Comparison of ENCODE assay signal across 20 cellular contexts in genomic region chr5:174527936-174528557, GRCh38.
A peak's percentile ranks its signal among the peaks of the same experiment; 100 is the strongest.
DNase-seq lines count a peak whose midpoint lies in the region; ATAC-seq and TF ChIP-seq lines count a peak whose summit lies in the region.
"Had no signal": no experiment of that assay in that cellular context is flagged by ENCODE, and none has a peak within 500 bp of the region (broad histone marks: within the 10 kb centered on the region; RNA-seq: fewer than 3 reads in every experiment).

No MANE protein-coding gene starts in this region.

- H3K4me1 Mint-ChIP-seq in neural progenitor cell (peaks cover 36% of the 10 kb centered on the region), mesothelial cell of epicardium (peaks cover 33% of the 10 kb centered on the region), type B pancreatic cell (ENCODE audit: unreplicated experiment) (peaks cover 33% of the 10 kb centered on the region)

- TF ChIP-seq CTCF in NB4 (IDR thresholded peaks at IDR 0.05; ENCODE audit: low read depth, low read length) (no peak), neural progenitor cell (IDR thresholded peaks at IDR 0.05) (no peak), mesothelial cell of epicardium (IDR thresholded peaks at IDR 0.05; ENCODE audit: unreplicated experiment) (no peak), gastroesophageal sphincter (IDR thresholded peaks at IDR 0.05) (no peak), left lung (IDR thresholded peaks at IDR 0.05) (no peak), type B pancreatic cell (conservative IDR thresholded peaks at IDR 0.05) (no peak)

- H3K36me3 Mint-ChIP-seq in neural progenitor cell (no peaks in the 10 kb centered on the region), mesothelial cell of epicardium (no peaks in the 10 kb centered on the region), type B pancreatic cell (no peaks in the 10 kb centered on the region)
- H3K36me3 Mint-ChIP-seq: CD4-positive, CD25-positive, alpha-beta regulatory T cell had no signal

- 42 to 71% methylated on average over 6 to 11 of the region's 11 CpGs for WGBS in gastroesophageal sphincter (ENCODE audit: low coverage in 1 of 2), 2 donors

- no peaks in the 10 kb centered on the region for H3K79me2 ChIP-seq in neural progenitor cell (ENCODE audit: low read depth)

- no peak overlapping the region for H3K27ac ChIP-seq in neural progenitor cell
- H3K27ac ChIP-seq in gastroesophageal sphincter, result no peak overlapping the region
- H3K27ac ChIP-seq in left lung, result no peak overlapping the region
- H3K27ac ChIP-seq: SJSA1 had no signal

- H3K9me3 Mint-ChIP-seq in neural progenitor cell (no peaks in the 10 kb centered on the region), mesothelial cell of epicardium (no peaks in the 10 kb centered on the region), type B pancreatic cell (no peaks in the 10 kb centered on the region)

- TF ChIP-seq POLR2A in NB4 (IDR thresholded peaks at IDR 0.05; ENCODE audit: extremely low read depth, insufficient read length), result no peak
- TF ChIP-seq POLR2A in gastroesophageal sphincter (IDR thresholded peaks at IDR 0.05), result no peak

- H3F3A ChIP-seq in neural progenitor cell (ENCODE audit: low read depth), result peaks cover 27% of the 10 kb centered on the region

- H4K20me1 ChIP-seq in neural progenitor cell (ENCODE audit: low read depth), result no peaks in the 10 kb centered on the region

- H3K27me3 Mint-ChIP-seq in neural progenitor cell (ENCODE audit: insufficient read depth, low read depth), result peaks cover 47% of the 10 kb centered on the region
- H3K27me3 Mint-ChIP-seq in mesothelial cell of epicardium (ENCODE audit: low read depth), result no peaks in the 10 kb centered on the region
- H3K27me3 Mint-ChIP-seq in type B pancreatic cell, result no peaks in the 10 kb centered on the region
- H3K27me3 Mint-ChIP-seq: CD4-positive, CD25-positive, alpha-beta regulatory T cell had no signal

- H3K4me1 ChIP-seq in neural progenitor cell, result peaks cover 27% of the 10 kb centered on the region
- H3K4me1 ChIP-seq in gastroesophageal sphincter, result peaks cover 0 to 12% (median 6%) of the 10 kb centered on the region in 3 donors
- H3K4me1 ChIP-seq in left lung, result peaks cover 2 to 23% of the 10 kb centered on the region in 2 donors
- H3K4me1 ChIP-seq: HAP-1 had no signal

- H2AFZ ChIP-seq in neural progenitor cell (replicated peaks), result no peak overlapping the region

- no peak for TF ChIP-seq EP300 in gastroesophageal sphincter (IDR thresholded peaks at IDR 0.05)

- intact Hi-C loops in left lung (cut with DNase I), result no loop called here

- ATAC-seq in gastroesophageal sphincter (no peak), left lung (no peak)

- H3K36me3 ChIP-seq in neural progenitor cell (no peaks in the 10 kb centered on the region), gastroesophageal sphincter (no peaks in the 10 kb centered on the region), left lung (no peaks in the 10 kb centered on the region)
- H3K36me3 ChIP-seq: HAP-1, MG63, SJSA1 had no signal

- H3K4me2 ChIP-seq in neural progenitor cell, result peak overlapping the region; percentile 16

- no peak overlapping the region for H3K4me3 ChIP-seq in NB4 (ENCODE audit: low read depth, low read length)
- no peak overlapping the region for H3K4me3 ChIP-seq in neural progenitor cell
- no peak overlapping the region for H3K4me3 ChIP-seq in gastroesophageal sphincter
- H3K4me3 ChIP-seq in left lung, result no peak overlapping the region
- H3K4me3 ChIP-seq: HAP-1, MG63, SJSA1 had no signal

- H3K27ac Mint-ChIP-seq in neural progenitor cell (no peak overlapping the region), mesothelial cell of epicardium (no peak overlapping the region), type B pancreatic cell (no peak overlapping the region)
- H3K27ac Mint-ChIP-seq: CD4-positive, CD25-positive, alpha-beta regulatory T cell had no signal

- DNase-seq in GDM1 (lab: John Stamatoyannopoulos, UW) (peak; percentile 21), NB4 (ENCODE audit: low read depth) (peak; percentile 75), UCSD-AML1 (lab: John Stamatoyannopoulos, UW; ENCODE audit: unreplicated experiment) (peak; percentile 24), neural progenitor cell (ENCODE audit: low spot score) (no peak), mesothelial cell of epicardium (ENCODE audit: low spot score in 2 of 2, unreplicated experiment in 2 of 2) (no peak), left lung (no peak), type B pancreatic cell (ENCODE audit: extremely low spot score, unreplicated experiment) (no peak)
- DNase-seq: AML-193; Calu3; CD4-positive, CD25-positive, alpha-beta regulatory T cell; KG1; MG63; NCI-H1930; NCI-H2171; NCI-H510A; NCI-H82; T-helper 1 cell had no signal

- H3K27me3 ChIP-seq in neural progenitor cell (no peaks in the 10 kb centered on the region), gastroesophageal sphincter (peaks cover 13% of the 10 kb centered on the region), left lung (peaks cover 0 to 46% of the 10 kb centered on the region in 2 donors)
- H3K27me3 ChIP-seq: MG63, SJSA1 had no signal

- H3K9ac ChIP-seq in neural progenitor cell, result no peak overlapping the region

- no peak overlapping the region for H3K4me3 Mint-ChIP-seq in neural progenitor cell
- H3K4me3 Mint-ChIP-seq in mesothelial cell of epicardium, result no peak overlapping the region
- no peak overlapping the region for H3K4me3 Mint-ChIP-seq in type B pancreatic cell
- H3K4me3 Mint-ChIP-seq: CD4-positive, CD25-positive, alpha-beta regulatory T cell had no signal

- H3K9me3 ChIP-seq in neural progenitor cell (ENCODE audit: low read depth) (no peaks in the 10 kb centered on the region), gastroesophageal sphincter (no peaks in the 10 kb centered on the region), left lung (no peaks in the 10 kb centered on the region)
- H3K9me3 ChIP-seq: HAP-1, MG63, SJSA1 had no signal

Comparison
In these comparisons a context has a peak if more than half of its experiments do, and no peak if none do; other contexts are left out.
1. DNase-seq: peak in GDM1 (single experiment), NB4 (single experiment) and UCSD-AML1 (single experiment); none in neural progenitor cell (single experiment), mesothelial cell of epicardium (0 of 2), left lung (0 of 2) and type B pancreatic cell (single experiment).